16 cellular contexts compared by ENCODE assay signal in genomic region chr4:72391281-72391680, GRCh38.
"Had no signal": no experiment of that assay in that cellular context is flagged by ENCODE, and none has a peak within 500 bp of the region (broad histone marks: within the 10 kb centered on the region; RNA-seq: fewer than 3 reads in every experiment).

No MANE protein-coding gene starts in this region.

- H3K27me3 Mint-ChIP-seq: central memory CD8-positive, alpha-beta T cell had no signal

- DNase-seq: cortex of kidney; dorsolateral prefrontal cortex; effector CD8-positive, alpha-beta T cell; glutamatergic neuron; immature natural killer cell; left cardiac atrium; left ventricle myocardium inferior; naive thymus-derived CD4-positive, alpha-beta T cell; psoas muscle; right cardiac atrium; stimulated activated CD4-positive, alpha-beta T cell treated with anti-CD3 and anti-CD28 coated beads, Interleukin-2, amount 100 ng/mL, for 48 hours; stimulated activated naive CD4-positive, alpha-beta T cell treated with Interleukin-2 at 50 U/mL for 16 hours; trophoblast cell had no signal

- FAIRE-seq: frontal cortex, keratinocyte had no signal

- H3K36me3 Mint-ChIP-seq: immature natural killer cell; naive thymus-derived CD4-positive, alpha-beta T cell had no signal

- H3K27ac Mint-ChIP-seq: immature natural killer cell had no signal

- H3K4me3 Mint-ChIP-seq: central memory CD8-positive, alpha-beta T cell; immature natural killer cell; naive thymus-derived CD4-positive, alpha-beta T cell had no signal

- H3K4me1 Mint-ChIP-seq: central memory CD8-positive, alpha-beta T cell; immature natural killer cell; naive thymus-derived CD4-positive, alpha-beta T cell had no signal

- ATAC-seq: naive thymus-derived CD4-positive, alpha-beta T cell; psoas muscle; right cardiac atrium had no signal
